19 cellular contexts compared by ENCODE assay signal in the genomic region with DNA sequence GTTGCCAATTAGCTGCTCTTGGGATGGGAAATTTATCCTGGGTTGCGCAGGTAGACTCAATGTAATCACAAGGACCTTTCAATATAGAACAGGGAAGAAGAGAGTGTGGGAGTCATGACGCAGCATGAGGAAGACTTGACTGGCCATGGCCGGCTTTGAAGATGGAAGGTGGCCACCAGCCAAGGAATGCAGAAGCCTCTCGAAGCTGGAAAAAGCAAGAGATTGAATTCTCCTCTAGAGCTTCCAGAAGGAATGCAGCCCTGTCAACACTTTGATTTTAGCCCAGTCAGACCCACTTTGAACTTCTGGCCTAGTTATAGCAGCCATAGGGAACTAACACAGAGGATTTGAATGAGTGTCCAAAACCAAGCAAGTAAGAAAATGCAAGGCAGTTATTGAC.
"Had no signal": no experiment of that assay in that cellular context is flagged by ENCODE, and none has a peak within 500 bp of the region (broad histone marks: within the 10 kb centered on the region; RNA-seq: fewer than 3 reads in every experiment).

No MANE protein-coding gene starts in this region.

- H3K4me1 ChIP-seq: neural progenitor cell, psoas muscle, sigmoid colon, tibial artery, vagina had no signal

- H3K9ac ChIP-seq: neural progenitor cell had no signal

- H3K4me2 ChIP-seq: neural progenitor cell had no signal

- ATAC-seq: activated CD8-positive, alpha-beta memory T cell treated with anti-CD3 and anti-CD28 coated beads, Interleukin-2, amount 10 ng/mL, durations not matched to agents 7 days and 5 days; stimulated activated naive B cell treated with anti-CD40 and anti-IgM and Interleukin-4, amounts not matched to agents 10 μg/mL and 1 μg/mL and 100 μg/mL, for 72 hours; T-helper 17 cell had no signal

- H3K4me3 ChIP-seq: neural progenitor cell, psoas muscle, sigmoid colon, tibial artery, vagina had no signal

- H3K27me3 ChIP-seq: neural progenitor cell, sigmoid colon, tibial artery, vagina had no signal

- DNase-seq: activated CD4-positive, alpha-beta T cell treated with anti-CD3 and anti-CD28 coated beads, Interleukin-2, amount 50 U/mL, for 48 hours; activated CD8-positive, alpha-beta memory T cell treated with anti-CD3 and anti-CD28 coated beads, Interleukin-2, amount 10 ng/mL, durations not matched to agents 7 days and 5 days; activated effector memory CD4-positive, alpha-beta T cell treated with Interleukin-2 at 50 U/mL for 16 hours; activated naive CD4-positive, alpha-beta T cell treated with anti-CD3 and anti-CD28 coated beads, Interleukin-2, amount 50 U/mL, for 16 hours; activated T-cell treated with anti-CD3 and anti-CD28 coated beads, Interleukin-2, amount 50 U/mL, for 1 hour; dermis blood vessel endothelial cell; foreskin melanocyte; immature natural killer cell; naive B cell; psoas muscle; sigmoid colon; stimulated activated CD4-positive, alpha-beta T cell treated with anti-CD3 and anti-CD28 coated beads, Interleukin-4, amount 100 ng/mL, for 1 hour; stimulated activated naive B cell treated with anti-CD40 and anti-IgM and Interleukin-4, amounts not matched to agents 10 μg/mL and 1 μg/mL and 100 μg/mL, for 72 hours; T-helper 17 cell; tibial artery; WERI-Rb-1 had no signal

- H3K36me3 ChIP-seq: neural progenitor cell, sigmoid colon, tibial artery, vagina, WERI-Rb-1 had no signal

- FAIRE-seq: endometrium had no signal

- H2AFZ ChIP-seq: neural progenitor cell had no signal

- H3K9me3 ChIP-seq: psoas muscle, sigmoid colon, tibial artery, vagina had no signal

- H3K27ac ChIP-seq: neural progenitor cell, psoas muscle, sigmoid colon, tibial artery, vagina, WERI-Rb-1 had no signal
